In genomic region chr5:142391031-142391872, GRCh38 we compare ENCODE assay signal across 23 cellular contexts.
DNase-seq lines count a peak whose midpoint lies in the region; ATAC-seq, FAIRE-seq and TF ChIP-seq lines count a peak whose summit lies in the region.
"Had no signal": no experiment of that assay in that cellular context is flagged by ENCODE, and none has a peak within 500 bp of the region (broad histone marks: within the 10 kb centered on the region; RNA-seq: fewer than 3 reads in every experiment).

No MANE protein-coding gene starts in this region.

- H3K27ac Mint-ChIP-seq in WTC11 (peak overlapping the region; percentile 94), T-helper 17 cell (no peak overlapping the region)
- H3K27ac Mint-ChIP-seq: activated CD4-positive, alpha-beta memory T cell treated with anti-CD3 and anti-CD28 coated beads, Interleukin-2, amount 10 ng/mL, durations not matched to agents 7 days and 5 days; activated T-cell treated with anti-CD3 and anti-CD28 coated beads, Interleukin-2, amount 50 U/mL, for 24 hours; CD8-positive, alpha-beta T cell; naive thymus-derived CD8-positive, alpha-beta T cell had no signal

- no peak overlapping the region for H4K8ac ChIP-seq in neuronal stem cell (ENCODE audit: low read depth, low read length)

- ATAC-seq in WTC11 (no peak; the same call in 1 of the 2 replicates), T-helper 17 cell (no peak)
- ATAC-seq: body of pancreas; CD8-positive, alpha-beta T cell; foreskin keratinocyte; naive thymus-derived CD8-positive, alpha-beta T cell had no signal

- peaks cover 27% of the 10 kb centered on the region for H3K36me3 Mint-ChIP-seq in WTC11
- H3K36me3 Mint-ChIP-seq in T-helper 17 cell (ENCODE audit: low read depth): no peaks in the 10 kb centered on the region

- no peak overlapping the region for H2BK5ac ChIP-seq in neuronal stem cell (ENCODE audit: low read length)

- CTCF ChIA-PET in WTC11 (lab: Charles Lee): interaction anchor here (1.0 to 1.8 kb wide), 3 partner anchors 36 to 264 kb away, joined by 3 to 5 read pairs (median 4); no protein-coding TSS in a partner anchor

- H2BK15ac ChIP-seq in neuronal stem cell (ENCODE audit: low read length): no peak overlapping the region

- FAIRE-seq in urothelium cell line (lab: Jason Lieb, UNC): no peak
- FAIRE-seq: endothelial cell of umbilical vein had no signal

- peaks cover 13% of the 10 kb centered on the region for H3K9me3 Mint-ChIP-seq in WTC11

- H3K4me1 Mint-ChIP-seq in WTC11 (peaks cover 42% of the 10 kb centered on the region), T-helper 17 cell (peaks cover 8% of the 10 kb centered on the region)

- no peak overlapping the region for H3K18ac ChIP-seq in neuronal stem cell (ENCODE audit: low read length)

- H3K4me2 ChIP-seq in neuronal stem cell (ENCODE audit: insufficient read depth, low read length, poor library complexity, severe bottlenecking): no peak overlapping the region

- H3K27me3 Mint-ChIP-seq in WTC11 (ENCODE audit: low read depth) (peaks cover 8% of the 10 kb centered on the region), T-helper 17 cell (peaks cover 6% of the 10 kb centered on the region)
- H3K27me3 Mint-ChIP-seq: activated naive CD4-positive, alpha-beta T cell treated with anti-CD3 and anti-CD28 coated beads, Interleukin-2, amount 50 U/mL, for 24 hours; activated T-cell treated with anti-CD3 and anti-CD28 coated beads, Interleukin-2, amount 50 U/mL, for 24 hours had no signal

- H2BK120ac ChIP-seq in neuronal stem cell (ENCODE audit: low read depth, low read length): no peak overlapping the region

- peaks cover 23% of the 10 kb centered on the region for H3K4me1 ChIP-seq in BE2C
- peaks cover 22% of the 10 kb centered on the region for H3K4me1 ChIP-seq in iPS-15b (ENCODE audit: control insufficient read depth, insufficient read depth, low read length)
- H3K4me1 ChIP-seq in neuronal stem cell (ENCODE audit: control insufficient read depth in 2 of 2, insufficient read depth in 1 of 2, low read depth in 1 of 2, low read length in 2 of 2): peaks cover 25 to 28% of the 10 kb centered on the region in 2 donors
- H3K4me1 ChIP-seq: body of pancreas, foreskin keratinocyte had no signal

- POLR2A ChIA-PET in WTC11 (lab: Charles Lee): interaction anchor here (0.6 kb wide), 1 partner anchor 85 kb away, joined by 4 read pairs; no protein-coding TSS in a partner anchor

- DNase-seq in BE2C (peak; percentile 35), WTC11 (ENCODE audit: low spot score) (no peak), neuronal stem cell (ENCODE audit: low spot score) (no peak), T-helper 17 cell (no peak), 8988T (no peak), SIG-M5 (lab: John Stamatoyannopoulos, UW) (no peak), urothelium cell line (ENCODE audit: low spot score) (no peak)
- DNase-seq: activated CD4-positive, alpha-beta memory T cell treated with anti-CD3 and anti-CD28 coated beads, Interleukin-2, amount 10 ng/mL, durations not matched to agents 7 days and 5 days; activated T-cell treated with anti-CD3 and anti-CD28 coated beads, Interleukin-2, amount 50 U/mL, for 24 hours; body of pancreas; CD8-positive, alpha-beta T cell; colonic mucosa; DMS79 treated with DMSO at 0.1 percent for 48 hours; foreskin keratinocyte; KG1; naive thymus-derived CD8-positive, alpha-beta T cell; NCI-H1092; NCI-H526; stimulated activated naive CD4-positive, alpha-beta T cell treated with Interleukin-2 at 50 U/mL for 16 hours; trophoblast cell had no signal

- H3K27me3 ChIP-seq in BE2C (no peaks in the 10 kb centered on the region), iPS-15b (ENCODE audit: control insufficient read depth, insufficient read depth, low read length) (no peaks in the 10 kb centered on the region), neuronal stem cell (ENCODE audit: control insufficient read depth in 3 of 3, insufficient read depth in 3 of 3, low read depth in 1 of 3, low read length in 3 of 3) (no peaks in the 10 kb centered on the region)
- H3K27me3 ChIP-seq: body of pancreas, colonic mucosa, foreskin keratinocyte had no signal

- no peak overlapping the region for H2BK12ac ChIP-seq in neuronal stem cell (ENCODE audit: low read length)

- no peaks in the 10 kb centered on the region for H3K79me1 ChIP-seq in neuronal stem cell (ENCODE audit: low read depth, low read length)

- H3K4me3 ChIP-seq in BE2C (ENCODE audit: low read depth, low read length) (no peak overlapping the region; the same call in 1 of the 2 replicates), iPS-15b (ENCODE audit: low read depth, low read length) (no peak overlapping the region), neuronal stem cell (ENCODE audit: low read length in 2 of 2) (no peak overlapping the region)
- H3K4me3 ChIP-seq: body of pancreas, colonic mucosa had no signal

- H3K4me3 Mint-ChIP-seq in WTC11: no peak overlapping the region
- no peak overlapping the region for H3K4me3 Mint-ChIP-seq in T-helper 17 cell
- H3K4me3 Mint-ChIP-seq: activated CD4-positive, alpha-beta memory T cell treated with anti-CD3 and anti-CD28 coated beads, Interleukin-2, amount 10 ng/mL, durations not matched to agents 7 days and 5 days; activated naive CD4-positive, alpha-beta T cell treated with anti-CD3 and anti-CD28 coated beads, Interleukin-2, amount 50 U/mL, for 24 hours; activated T-cell treated with anti-CD3 and anti-CD28 coated beads, Interleukin-2, amount 50 U/mL, for 24 hours; CD8-positive, alpha-beta T cell; naive thymus-derived CD8-positive, alpha-beta T cell had no signal

- H3K14ac ChIP-seq in neuronal stem cell (ENCODE audit: low read length): no peak overlapping the region

- H3K36me3 ChIP-seq in BE2C (no peaks in the 10 kb centered on the region), iPS-15b (ENCODE audit: control insufficient read depth, insufficient read depth, low read length) (no peaks in the 10 kb centered on the region), neuronal stem cell (replicated peaks in 1 of 2; ENCODE audit: control insufficient read depth in 2 of 2, insufficient read depth in 2 of 2, low read length in 2 of 2) (no peaks in the 10 kb centered on the region)
- H3K36me3 ChIP-seq: colonic mucosa had no signal

- no peak overlapping the region for H2AK5ac ChIP-seq in neuronal stem cell (ENCODE audit: low read depth, low read length)

- H3K9me3 ChIP-seq in BE2C (no peaks in the 10 kb centered on the region), iPS-15b (ENCODE audit: control insufficient read depth, insufficient read depth, low read length) (peaks cover 6% of the 10 kb centered on the region), neuronal stem cell (replicated peaks in 1 of 2; ENCODE audit: control insufficient read depth in 2 of 2, insufficient read depth in 1 of 2, low read depth in 1 of 2, low read length in 2 of 2) (peaks cover 4 to 5% of the 10 kb centered on the region in 2 donors), T-helper 17 cell (ENCODE audit: control insufficient read depth, low read length, poor library complexity, severe bottlenecking) (peaks cover 5% of the 10 kb centered on the region)
- H3K9me3 ChIP-seq: colonic mucosa had no signal

- TF ChIP-seq CTCF in BE2C (IDR thresholded peaks at IDR 0.05; ENCODE audit: low read depth, low read length) (no peak), WTC11 (IDR thresholded peaks at IDR 0.05) (no peak)

- peak overlapping the region; percentile 93 for H2AFZ ChIP-seq in neuronal stem cell (ENCODE audit: low read length)

- H3K4ac ChIP-seq in neuronal stem cell (ENCODE audit: low read length): no peak overlapping the region

- H3K9ac ChIP-seq in iPS-15b (ENCODE audit: low read depth, low read length) (peak overlapping the region; percentile 1), neuronal stem cell (ENCODE audit: low read depth, low read length, poor library complexity) (no peak overlapping the region)

- no peak overlapping the region for H3K23ac ChIP-seq in neuronal stem cell (ENCODE audit: low read depth, low read length, poor library complexity)

- H3K27ac ChIP-seq in neuronal stem cell (replicated peaks; ENCODE audit: low read length): no peak overlapping the region
- H3K27ac ChIP-seq: body of pancreas, colonic mucosa, foreskin keratinocyte had no signal

- no CpG with 5 or more reads among the region's 9 CpGs for WGBS in neuronal stem cell (ENCODE audit: extremely low coverage in 2 of 2, insufficient read length in 2 of 2, insufficient replicate concordance in 1 of 2), 2 donors

- no peak overlapping the region for H4K91ac ChIP-seq in neuronal stem cell (ENCODE audit: low read depth, low read length, poor library complexity)

TF ChIP-seq in WTC11, 78 proteins besides CTCF, POLR2A, EP300 and RAD21 (continues in another document):
- TF ChIP-seq STAT6 (CRISPR knock-in tag; conservative IDR thresholded peaks at IDR 0.05; ENCODE audit: low read depth) (no peak), RORB (CRISPR knock-in tag; IDR thresholded peaks at IDR 0.05) (no peak), ZNF512 (CRISPR knock-in tag; IDR thresholded peaks at IDR 0.05; ENCODE audit: borderline replicate concordance) (no peak)
